ENCODE assay signal across 19 cellular contexts in genomic region chrX:97594825-97595224, GRCh38.
DNase-seq lines count a peak whose midpoint lies in the region; ATAC-seq, FAIRE-seq and TF ChIP-seq lines count a peak whose summit lies in the region.
"Had no signal": no experiment of that assay in that cellular context is flagged by ENCODE, and none has a peak within 500 bp of the region (broad histone marks: within the 10 kb centered on the region; RNA-seq: fewer than 3 reads in every experiment).

No MANE protein-coding gene starts in this region.

- in situ Hi-C loops in HepG2 (cut with HindIII; ENCODE audit: extremely low pct_ligation_motif_present, low pct_unique_long_range_greater_than_20kb): no loop called here

- TF ChIP-seq RAD21 in HepG2 (CRISPR knock-in tag; IDR thresholded peaks at IDR 0.05): no peak

- H3K9ac ChIP-seq in astrocyte (ENCODE audit: low read length): no peak overlapping the region
- no peak overlapping the region for H3K9ac ChIP-seq in HepG2 (ENCODE audit: insufficient read depth, low read depth, low read length)
- no peak overlapping the region for H3K9ac ChIP-seq in mesendoderm (ENCODE audit: low read length)

- H3K4me2 ChIP-seq in astrocyte (ENCODE audit: low read length) (no peak overlapping the region), HepG2 (ENCODE audit: low read depth, low read length) (no peak overlapping the region), mesendoderm (ENCODE audit: low read length) (no peak overlapping the region)

- H3K27me3 ChIP-seq in astrocyte (ENCODE audit: insufficient read depth, low read length) (no peaks in the 10 kb centered on the region), HepG2 (ENCODE audit: control insufficient read depth in 1 of 2, insufficient read depth in 2 of 2, low read length in 2 of 2) (no peaks in the 10 kb centered on the region), mesendoderm (ENCODE audit: insufficient read depth, low read length, poor library complexity) (no peaks in the 10 kb centered on the region)

- POLR2A ChIA-PET in HepG2 (lab: Yijun Ruan, JAX): no interaction called here

- no peak overlapping the region for H3K4ac ChIP-seq in mesendoderm (ENCODE audit: low read depth, low read length)

- no peak overlapping the region for H3K27ac ChIP-seq in astrocyte (ENCODE audit: low read depth, low read length)
- H3K27ac ChIP-seq in HepG2 (ENCODE audit: extremely low read length, insufficient read depth, low read length): no peak overlapping the region
- H3K27ac ChIP-seq in mesendoderm (ENCODE audit: low read depth, low read length): no peak overlapping the region

- intact Hi-C loops in HepG2 (cut with micrococcal nuclease; ENCODE audit: unreplicated experiment): no loop called here

- no peak overlapping the region for H3K27ac Mint-ChIP-seq in astrocyte (ENCODE audit: unreplicated experiment)
- H3K27ac Mint-ChIP-seq: B cell; CD4-positive, alpha-beta T cell; H9 had no signal

- H4K20me1 ChIP-seq in astrocyte (ENCODE audit: insufficient read depth, low read length) (no peaks in the 10 kb centered on the region), HepG2 (ENCODE audit: insufficient read depth, low read length) (no peaks in the 10 kb centered on the region)

- no peaks in the 10 kb centered on the region for H3K27me3 Mint-ChIP-seq in astrocyte (ENCODE audit: low read depth, unreplicated experiment)
- H3K27me3 Mint-ChIP-seq: B cell; CD4-positive, alpha-beta T cell had no signal

- no peaks in the 10 kb centered on the region for H3K4me1 Mint-ChIP-seq in astrocyte (ENCODE audit: low read depth, unreplicated experiment)
- H3K4me1 Mint-ChIP-seq: B cell had no signal

- no peak for TF ChIP-seq CTCF in astrocyte (IDR thresholded peaks at IDR 0.05; ENCODE audit: insufficient read depth, low read depth, low read length)
- TF ChIP-seq CTCF in HepG2 (CRISPR knock-in tag; IDR thresholded peaks at IDR 0.05): no peak

- TF ChIP-seq EP300 in HepG2 (IDR thresholded peaks at IDR 0.05; ENCODE audit: low read depth in 2 of 2, low read length in 2 of 2) (no peak), HepG2 (CRISPR knock-in tag; IDR thresholded peaks at IDR 0.05; ENCODE audit: borderline replicate concordance) (no peak)

- no peak overlapping the region for H4K8ac ChIP-seq in mesendoderm (ENCODE audit: low read depth, low read length)

- no peak overlapping the region for H3K18ac ChIP-seq in mesendoderm (ENCODE audit: low read length)

- no peak overlapping the region for H2AK5ac ChIP-seq in mesendoderm (ENCODE audit: low read length)

- H2AFZ ChIP-seq in astrocyte (ENCODE audit: low read depth, low read length) (no peak overlapping the region), HepG2 (ENCODE audit: low read length) (no peak overlapping the region)

- CTCF ChIA-PET in HepG2 (lab: Yijun Ruan, JAX; ENCODE audit: low intra/inter-chr PET ratio, low total read pairs): no interaction called here

- H2BK5ac ChIP-seq in mesendoderm (ENCODE audit: low read length): no peak overlapping the region

- no peak overlapping the region for H4K5ac ChIP-seq in mesendoderm (ENCODE audit: low read length)

- FAIRE-seq in astrocyte (lab: Jason Lieb, UNC) (peak; percentile 97), HepG2 (lab: Jason Lieb, UNC) (peak; percentile 59)
- FAIRE-seq: G401.6, GM12892 had no signal

- 13% methylated on average over 4 of the region's 6 CpGs for WGBS in HepG2 (ENCODE audit: low lambda C conversion rate)
- WGBS in mesendoderm (ENCODE audit: extremely low coverage, insufficient coverage, low lambda C conversion rate): no CpG with 5 or more reads among the region's 6 CpGs

- no peaks in the 10 kb centered on the region for H3K79me1 ChIP-seq in mesendoderm (ENCODE audit: low read length)

- no peak overlapping the region for H2BK15ac ChIP-seq in mesendoderm (replicated peaks; ENCODE audit: low read depth)

- no peak overlapping the region for H3K23ac ChIP-seq in mesendoderm (ENCODE audit: low read length)

- H3K9me3 ChIP-seq in astrocyte (ENCODE audit: insufficient read depth, low read depth, low read length) (no peaks in the 10 kb centered on the region), HepG2 (ENCODE audit: low read length) (no peaks in the 10 kb centered on the region)

- no peak overlapping the region for H3K56ac ChIP-seq in mesendoderm (ENCODE audit: low read length)

- no peak for TF ChIP-seq POLR2A in HepG2 (IDR thresholded peaks at IDR 0.05; ENCODE audit: insufficient read depth in 1 of 2, low read depth in 2 of 2, low read length in 2 of 2)

- H2BK120ac ChIP-seq in mesendoderm (ENCODE audit: low read depth, low read length): no peak overlapping the region

- H3K4me1 ChIP-seq in astrocyte (ENCODE audit: insufficient read depth, low read length) (no peaks in the 10 kb centered on the region), HepG2 (ENCODE audit: insufficient read depth, low read length) (no peaks in the 10 kb centered on the region), mesendoderm (ENCODE audit: control insufficient read depth, low read depth, low read length) (peaks cover 2% of the 10 kb centered on the region)

- BruUV-seq in HepG2 (replicated peaks; lab: Mats Ljungman, UMichigan): no TSS peak

- H3K36me3 ChIP-seq in astrocyte (ENCODE audit: insufficient read depth, low read length): no peaks in the 10 kb centered on the region
- H3K36me3 ChIP-seq in HepG2 (replicated peaks in 1 of 2; ENCODE audit: control insufficient read depth in 1 of 2, insufficient read depth in 2 of 2, low read length in 2 of 2): no peaks in the 10 kb centered on the region
- no peaks in the 10 kb centered on the region for H3K36me3 ChIP-seq in mesendoderm (ENCODE audit: control insufficient read depth, insufficient read depth, low read length)

- H3K79me2 ChIP-seq in astrocyte (ENCODE audit: insufficient read depth, low read length): no peaks in the 10 kb centered on the region
- no peaks in the 10 kb centered on the region for H3K79me2 ChIP-seq in HepG2 (ENCODE audit: insufficient read depth, low read length)
- H3K79me2 ChIP-seq in mesendoderm (ENCODE audit: control insufficient read depth, insufficient read depth, low read length): no peaks in the 10 kb centered on the region

- no peaks in the 10 kb centered on the region for H3K9me3 Mint-ChIP-seq in astrocyte (ENCODE audit: unreplicated experiment)
- H3K9me3 Mint-ChIP-seq: CD4-positive, alpha-beta T cell had no signal

- H3K4me3 ChIP-seq in astrocyte (ENCODE audit: insufficient read depth, low read depth, low read length) (no peak overlapping the region), HepG2 (replicated peaks in 1 of 3; ENCODE audit: insufficient read depth in 1 of 3, low read depth in 2 of 3, low read length in 3 of 3) (no peak overlapping the region), mesendoderm (ENCODE audit: low read length) (no peak overlapping the region)

- peak; percentile 65 for ATAC-seq in HepG2

- DNase-seq in NCI-H146 (lab: John Stamatoyannopoulos, UW) (peak; percentile 70), NCI-H146 treated with DMSO at 0.1 percent for 48 hours (lab: John Stamatoyannopoulos, UW; ENCODE audit: unreplicated experiment) (no peak), astrocyte (ENCODE audit: low read depth) (no peak), HepG2 (ENCODE audit: low spot score) (peak; percentile 13), mesendoderm (no peak), NCI-H345 (lab: John Stamatoyannopoulos, UW) (no peak)
- DNase-seq in activated CD8-positive, alpha-beta memory T cell treated with anti-CD3 and anti-CD28 coated beads, Interleukin-2, amount 50 U/mL, for 48 hours: no peak
- DNase-seq: 8988T; C1 segment of cervical spinal cord; Calu3; CD4-positive, alpha-beta T cell; DMS153; DMS79 treated with DMSO at 0.1 percent for 48 hours; EL; GOT3; H9 had no signal

- H3K36me3 Mint-ChIP-seq in astrocyte (ENCODE audit: low read depth, unreplicated experiment): no peaks in the 10 kb centered on the region

- H3K4me3 Mint-ChIP-seq in astrocyte (ENCODE audit: unreplicated experiment): no peak overlapping the region
- H3K4me3 Mint-ChIP-seq: B cell; CD4-positive, alpha-beta T cell; H9 had no signal

TF ChIP-seq in HepG2, 621 proteins besides CTCF, POLR2A, EP300 and RAD21 (continues in another document):
- TF ChIP-seq ZNF878 (CRISPR knock-in tag; IDR thresholded peaks at IDR 0.05) (no peak), ZFP1 (CRISPR knock-in tag; IDR thresholded peaks at IDR 0.05) (no peak), NCOA2 (CRISPR knock-in tag; IDR thresholded peaks at IDR 0.05) (no peak), KLF9 (CRISPR knock-in tag; IDR thresholded peaks at IDR 0.05; ENCODE audit: low read depth) (no peak), TRIM24 (CRISPR knock-in tag; IDR thresholded peaks at IDR 0.05) (no peak), NCOA5 (CRISPR knock-in tag; IDR thresholded peaks at IDR 0.05) (no peak), CCAR2 (optimal IDR thresholded peaks at IDR 0.05; ENCODE audit: low read depth, low read length) (no peak), ZNF713 (CRISPR knock-in tag; IDR thresholded peaks at IDR 0.05) (no peak), LBX2 (CRISPR knock-in tag; IDR thresholded peaks at IDR 0.05; ENCODE audit: borderline replicate concordance) (no peak)
- TF ChIP-seq, protein P1, sequence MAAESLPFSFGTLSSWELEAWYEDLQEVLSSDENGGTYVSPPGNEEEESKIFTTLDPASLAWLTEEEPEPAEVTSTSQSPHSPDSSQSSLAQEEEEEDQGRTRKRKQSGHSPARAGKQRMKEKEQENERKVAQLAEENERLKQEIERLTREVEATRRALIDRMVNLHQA (CRISPR knock-in tag; IDR thresholded peaks at IDR 0.05): no peak
- TF ChIP-seq, protein P2, sequence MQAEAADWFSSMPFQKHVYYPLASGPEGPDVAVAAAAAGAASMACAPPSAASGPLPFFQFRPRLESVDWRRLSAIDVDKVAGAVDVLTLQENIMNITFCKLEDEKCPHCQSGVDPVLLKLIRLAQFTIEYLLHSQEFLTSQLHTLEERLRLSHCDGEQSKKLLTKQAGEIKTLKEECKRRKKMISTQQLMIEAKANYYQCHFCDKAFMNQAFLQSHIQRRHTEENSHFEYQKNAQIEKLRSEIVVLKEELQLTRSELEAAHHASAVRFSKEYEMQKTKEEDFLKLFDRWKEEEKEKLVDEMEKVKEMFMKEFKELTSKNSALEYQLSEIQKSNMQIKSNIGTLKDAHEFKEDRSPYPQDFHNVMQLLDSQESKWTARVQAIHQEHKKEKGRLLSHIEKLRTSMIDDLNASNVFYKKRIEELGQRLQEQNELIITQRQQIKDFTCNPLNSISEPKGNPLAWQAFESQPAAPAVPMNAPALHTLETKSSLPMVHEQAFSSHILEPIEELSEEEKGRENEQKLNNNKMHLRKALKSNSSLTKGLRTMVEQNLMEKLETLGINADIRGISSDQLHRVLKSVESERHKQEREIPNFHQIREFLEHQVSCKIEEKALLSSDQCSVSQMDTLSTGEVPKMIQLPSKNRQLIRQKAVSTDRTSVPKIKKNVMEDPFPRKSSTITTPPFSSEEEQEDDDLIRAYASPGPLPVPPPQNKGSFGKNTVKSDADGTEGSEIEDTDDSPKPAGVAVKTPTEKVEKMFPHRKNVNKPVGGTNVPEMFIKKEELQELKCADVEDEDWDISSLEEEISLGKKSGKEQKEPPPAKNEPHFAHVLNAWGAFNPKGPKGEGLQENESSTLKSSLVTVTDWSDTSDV (CRISPR knock-in tag; IDR thresholded peaks at IDR 0.05): no peak

Comparison
In these comparisons a context has a peak if more than half of its experiments do, and no peak if none do; other contexts are left out.
1. DNase-seq: peak in NCI-H146 (single experiment) and HepG2 (single experiment); none in NCI-H146 treated with DMSO at 0.1 percent for 48 hours (single experiment), astrocyte (single experiment), mesendoderm (single experiment), activated CD8-positive, alpha-beta memory T cell treated with anti-CD3 and anti-CD28 coated beads, Interleukin-2, amount 50 U/mL, for 48 hours (single experiment) and NCI-H345 (single experiment).